ENCODE assay signal across 16 cellular contexts in the genomic region with DNA sequence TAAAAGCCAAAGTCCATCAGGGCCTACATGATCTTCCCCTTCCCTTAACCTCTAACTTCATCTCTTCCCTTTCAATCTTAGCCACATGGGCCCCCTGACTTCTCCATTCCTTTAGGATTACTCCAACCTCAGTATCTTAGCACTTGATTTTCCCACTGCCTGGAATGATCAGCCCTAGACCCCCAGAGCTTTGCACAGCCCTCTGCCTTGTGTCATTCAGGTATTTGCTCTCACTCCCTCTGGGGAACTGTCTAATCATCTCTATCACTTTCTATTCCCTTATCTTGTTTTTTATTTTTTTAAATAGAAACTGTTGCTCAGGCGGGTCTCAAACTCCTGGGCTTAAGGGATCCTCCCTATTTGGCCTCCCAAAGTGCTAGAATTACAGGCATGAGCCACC. TPM values are rescaled to one million over a fixed set of nuclear protein-coding genes. Genes with fewer than 3 reads are reported as not detected.
DNase-seq lines count a peak whose midpoint lies in the region; ATAC-seq, FAIRE-seq and TF ChIP-seq lines count a peak whose summit lies in the region.
"Had no signal": no experiment of that assay in that cellular context is flagged by ENCODE, and none has a peak within 500 bp of the region (broad histone marks: within the 10 kb centered on the region; RNA-seq: fewer than 3 reads in every experiment).

No MANE protein-coding gene starts in this region.

- no peak overlapping the region for H3K27ac Mint-ChIP-seq in T-helper 17 cell

- ATAC-seq in T-helper 17 cell = peak; percentile 14
- ATAC-seq: left lobe of liver had no signal

- H3K27me3 ChIP-seq in DOHH2 (ENCODE audit: control insufficient read depth, low read length) (no peaks in the 10 kb centered on the region), endothelial cell of umbilical vein (ENCODE audit: control insufficient read depth in 2 of 2, insufficient read depth in 2 of 2, low read length in 2 of 2) (no peaks in the 10 kb centered on the region), colonic mucosa (no peaks in the 10 kb centered on the region)
- H3K27me3 ChIP-seq: BLaER1 treated with 17β-estradiol and CSF1 and Interleukin-3, amounts not matched to agents 10 nM and 100 nM had no signal

- FAIRE-seq in endothelial cell of umbilical vein (lab: Jason Lieb, UNC) = no peak

- DNase-seq in T-helper 17 cell = no peak
- DNase-seq in endothelial cell of umbilical vein (ENCODE audit: low read depth, low spot score) = no peak
- no peak for DNase-seq in colonic mucosa
- DNase-seq in HCEC 1CT = no peak
- no peak for DNase-seq in NCI-H187 treated with DMSO at 0.1 percent for 48 hours (lab: John Stamatoyannopoulos, UW)
- no peak for DNase-seq in UCSD-AML1 (lab: John Stamatoyannopoulos, UW; ENCODE audit: unreplicated experiment)
- DNase-seq: activated T-cell treated with anti-CD3 and anti-CD28 coated beads, Interleukin-2, amount 50 U/mL, for 1 hour; NCI-H187; SIG-M5; substantia nigra; WERI-Rb-1 had no signal

- H3K79me2 ChIP-seq in DOHH2 (ENCODE audit: control insufficient read depth, low read length) (peaks cover 18% of the 10 kb centered on the region), endothelial cell of umbilical vein (ENCODE audit: control insufficient read depth, insufficient read depth, low read length) (peaks cover 19% of the 10 kb centered on the region)

- H3K4me1 Mint-ChIP-seq in T-helper 17 cell = peaks cover 3% of the 10 kb centered on the region

- no peak overlapping the region for H2AFZ ChIP-seq in endothelial cell of umbilical vein (ENCODE audit: low read depth, low read length)

- H3K36me3 Mint-ChIP-seq in T-helper 17 cell (ENCODE audit: low read depth) = peaks cover 18% of the 10 kb centered on the region

- H3K4me3 ChIP-seq in DOHH2 (ENCODE audit: low read length) (no peak overlapping the region), endothelial cell of umbilical vein (replicated peaks in 1 of 3; ENCODE audit: insufficient read depth in 1 of 3, low read depth in 1 of 3, low read length in 3 of 3) (no peak overlapping the region), colonic mucosa (no peak overlapping the region)
- H3K4me3 ChIP-seq: BLaER1 treated with 17β-estradiol and CSF1 and Interleukin-3, amounts not matched to agents 10 nM and 100 nM had no signal

- intact Hi-C loops in endothelial cell of umbilical vein (cut with micrococcal nuclease) = no loop called here
- intact Hi-C loops in colonic mucosa (cut with DNase I) = no loop called here

- H3K36me3 ChIP-seq in DOHH2 (ENCODE audit: control insufficient read depth, low read length) = peaks cover 63% of the 10 kb centered on the region
- peaks cover 38 to 42% of the 10 kb centered on the region in 2 experiments for H3K36me3 ChIP-seq in endothelial cell of umbilical vein (ENCODE audit: control insufficient read depth in 2 of 2, extremely low read depth in 1 of 2, insufficient read depth in 2 of 2, low read length in 2 of 2)
- H3K36me3 ChIP-seq in colonic mucosa = peaks cover 18% of the 10 kb centered on the region

- no peaks in the 10 kb centered on the region for H3K9me3 ChIP-seq in DOHH2 (ENCODE audit: control insufficient read depth, insufficient read depth, low read length)
- peaks cover 25% of the 10 kb centered on the region for H3K9me3 ChIP-seq in T-helper 17 cell (ENCODE audit: control insufficient read depth, low read length, poor library complexity, severe bottlenecking)
- no peaks in the 10 kb centered on the region for H3K9me3 ChIP-seq in endothelial cell of umbilical vein (replicated peaks; ENCODE audit: control insufficient read depth, insufficient read depth, low read length)
- H3K9me3 ChIP-seq in colonic mucosa = no peaks in the 10 kb centered on the region

- H3K9me2 ChIP-seq in DOHH2 (replicated peaks; ENCODE audit: control insufficient read depth, low read length) = no peaks in the 10 kb centered on the region

- no peaks in the 10 kb centered on the region for H3K27me3 Mint-ChIP-seq in T-helper 17 cell

- BruUV-seq in endothelial cell of umbilical vein (replicated peaks; lab: Mats Ljungman, UMichigan) = no TSS peak

- H3K4me3 Mint-ChIP-seq in T-helper 17 cell = no peak overlapping the region
- H3K4me3 Mint-ChIP-seq: nephron had no signal

- POLR2A ChIA-PET in endothelial cell of umbilical vein (lab: Charles Lee) = no interaction called here

- dilution Hi-C loops in endothelial cell of umbilical vein (cut with MboI; ENCODE audit: extremely low pct_ligation_motif_present, low sequenced_read_pairs) = no loop called here

- no peak overlapping the region for H3K9ac ChIP-seq in endothelial cell of umbilical vein (replicated peaks; ENCODE audit: extremely low read depth, insufficient read depth, low read length)
- no peak overlapping the region for H3K9ac ChIP-seq in colonic mucosa (ENCODE audit: low read depth in 2 of 2, low read length in 2 of 2)
- H3K9ac ChIP-seq: BLaER1 treated with 17β-estradiol and CSF1 and Interleukin-3, amounts not matched to agents 10 nM and 100 nM had no signal

- no peaks in the 10 kb centered on the region for H3K9me1 ChIP-seq in endothelial cell of umbilical vein (replicated peaks; ENCODE audit: control insufficient read depth, extremely low read depth, insufficient read depth, low read length)

- no peak for TF ChIP-seq POLR2A in endothelial cell of umbilical vein (IDR thresholded peaks at IDR 0.05; ENCODE audit: low read depth, low read length)

- CTCF ChIA-PET in endothelial cell of umbilical vein (lab: Charles Lee) = interaction anchor here (0.9 to 2.4 kb wide), 3 partner anchors 12 to 45 kb away, joined by 3 to 11 read pairs (median 3); no protein-coding TSS in a partner anchor

- H4K20me1 ChIP-seq in DOHH2 (ENCODE audit: control insufficient read depth, insufficient read depth, low read depth, low read length) = peaks cover 30% of the 10 kb centered on the region
- peaks cover 8% of the 10 kb centered on the region for H4K20me1 ChIP-seq in endothelial cell of umbilical vein (replicated peaks; ENCODE audit: control insufficient read depth, extremely low read depth, insufficient read depth, low read length)

- H3K4me1 ChIP-seq in DOHH2 (ENCODE audit: control insufficient read depth, low read length) (peaks cover 18% of the 10 kb centered on the region), endothelial cell of umbilical vein (ENCODE audit: control insufficient read depth, extremely low read depth, insufficient read depth, low read length) (peaks cover 22% of the 10 kb centered on the region), colonic mucosa (peaks cover 8% of the 10 kb centered on the region)

- no peak overlapping the region for H3K4me2 ChIP-seq in DOHH2 (ENCODE audit: low read length)
- no peak overlapping the region for H3K4me2 ChIP-seq in endothelial cell of umbilical vein (ENCODE audit: insufficient read depth, low read length)
- H3K4me2 ChIP-seq: BLaER1 treated with 17β-estradiol and CSF1 and Interleukin-3, amounts not matched to agents 10 nM and 100 nM had no signal

- TF ChIP-seq CTCF in 22Rv1 (IDR thresholded peaks at IDR 0.05) = no peak
- no peak for TF ChIP-seq CTCF in DOHH2 (IDR thresholded peaks at IDR 0.05; ENCODE audit: low read depth, low read length, poor library complexity, severe bottlenecking)
- TF ChIP-seq CTCF in endothelial cell of umbilical vein (IDR thresholded peaks at IDR 0.05; ENCODE audit: extremely low read depth in 1 of 2, insufficient read depth in 1 of 2, low read depth in 1 of 2, low read length in 2 of 2) = no peak
- TF ChIP-seq CTCF in colonic mucosa (IDR thresholded peaks at IDR 0.05) = no peak

- H3K27ac ChIP-seq in 22Rv1 (peak overlapping the region; percentile 33), DOHH2 (ENCODE audit: low read depth, low read length) (0 out of 2 replicates have a peak overlapping the region, but pooled peaks have one; percentile 12), endothelial cell of umbilical vein (ENCODE audit: insufficient read depth, low read depth, low read length) (no peak overlapping the region), colonic mucosa (no peak overlapping the region)
- H3K27ac ChIP-seq: BLaER1 treated with 17β-estradiol and CSF1 and Interleukin-3, amounts not matched to agents 10 nM and 100 nM; WERI-Rb-1 had no signal

- H3F3A ChIP-seq in DOHH2 (ENCODE audit: control insufficient read depth, insufficient read depth) = peaks cover 71% of the 10 kb centered on the region

TF ChIP-seq in endothelial cell of umbilical vein, 7 proteins besides CTCF, POLR2A, EP300 and RAD21:
- TF ChIP-seq, protein P1, sequence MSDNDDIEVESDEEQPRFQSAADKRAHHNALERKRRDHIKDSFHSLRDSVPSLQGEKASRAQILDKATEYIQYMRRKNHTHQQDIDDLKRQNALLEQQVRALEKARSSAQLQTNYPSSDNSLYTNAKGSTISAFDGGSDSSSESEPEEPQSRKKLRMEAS (IDR thresholded peaks at IDR 0.05; ENCODE audit: insufficient read depth, insufficient read length) = no peak
- peak; percentile 14 for TF ChIP-seq POLR2AphosphoS5 (IDR thresholded peaks at IDR 0.05; ENCODE audit: insufficient read depth, low read depth, low read length)
TF ChIP-seq in endothelial cell of umbilical vein: peak in this region for 1.

RNA-seq across cellular contexts. Expression of gene ZNFX1, which starts 13.3 kb away (rescaled TPM):
- total RNA-seq in T-helper 17 cell (10 to 100 TPM; 54.0 to 58.8 TPM), endothelial cell of umbilical vein (26.5 and 27.9 TPM in 2 replicates), colonic mucosa (10 to 100 TPM; 22.7 to 26.7 TPM)
- 6.8 and 8.3 TPM in 2 replicates for polyA plus RNA-seq in endothelial cell of umbilical vein
- polyA plus RNA-seq in endothelial cell of umbilical vein (2011; cell fraction: cytosol; rRNA removed) = 7.8 and 8.6 TPM in 2 replicates
- 10.1 and 13.9 TPM in 2 replicates for polyA plus RNA-seq in endothelial cell of umbilical vein (2011; cell fraction: nucleus; rRNA removed)
- 24.5 and 24.7 TPM in 2 replicates for polyA plus RNA-seq in endothelial cell of umbilical vein (2012)
- 24.3 and 29.8 TPM in 2 replicates for polyA minus RNA-seq in endothelial cell of umbilical vein
- polyA minus RNA-seq in endothelial cell of umbilical vein (2011; cell fraction: cytosol; rRNA and poly(A)+ RNA removed) = 13.3 TPM
- polyA minus RNA-seq in endothelial cell of umbilical vein (2011; cell fraction: nucleus; rRNA and poly(A)+ RNA removed) = 12.7 and 22.2 TPM in 2 replicates

Comparison
In these comparisons a context has a peak if more than half of its experiments do, and no peak if none do; other contexts are left out.
1. H3K27ac ChIP-seq: peak in 22Rv1 (single experiment) and DOHH2 (single experiment); none in endothelial cell of umbilical vein (single experiment) and colonic mucosa (single experiment).